20 cellular contexts compared by ENCODE assay signal in the genomic region with DNA sequence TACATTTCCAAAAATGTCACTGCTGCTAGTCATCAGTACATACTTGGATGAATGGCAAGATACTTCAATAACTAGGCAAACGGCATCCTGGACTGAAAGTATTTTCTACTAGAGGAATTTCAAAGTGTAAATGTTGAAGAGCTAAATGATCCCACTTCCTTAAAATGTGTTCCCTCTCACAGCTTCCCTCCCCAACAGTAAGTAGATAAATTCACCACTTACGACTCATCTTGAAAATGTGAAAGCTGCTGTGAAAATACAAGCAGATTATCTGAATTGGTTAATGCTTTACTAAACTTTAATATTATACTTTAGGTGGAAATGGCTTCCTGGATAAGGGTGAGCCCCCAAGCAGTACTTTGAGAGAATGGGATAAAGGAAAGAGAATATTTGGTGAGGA.
"Had no signal": no experiment of that assay in that cellular context is flagged by ENCODE, and none has a peak within 500 bp of the region (broad histone marks: within the 10 kb centered on the region; RNA-seq: fewer than 3 reads in every experiment).

No MANE protein-coding gene starts in this region.

- H3K4me1 Mint-ChIP-seq: activated CD4-positive, alpha-beta T cell treated with anti-CD3 and anti-CD28 coated beads, Interleukin-2, amount 10 ng/mL, durations not matched to agents 24 days and 14 days; memory B cell; natural killer cell; T-helper 17 cell had no signal

- H3K27me3 ChIP-seq: brain microvascular endothelial cell, gastroesophageal sphincter, neutrophil had no signal

- H3K4me3 Mint-ChIP-seq: activated CD4-positive, alpha-beta T cell treated with anti-CD3 and anti-CD28 coated beads, Interleukin-2, amount 10 ng/mL, durations not matched to agents 24 days and 14 days; activated naive CD8-positive, alpha-beta T cell; memory B cell; natural killer cell; T-helper 17 cell; WTC11 had no signal

- H3K4me3 ChIP-seq: gastroesophageal sphincter, left ventricle myocardium inferior, skin epidermis had no signal

- H3K27ac Mint-ChIP-seq: activated CD4-positive, alpha-beta T cell treated with anti-CD3 and anti-CD28 coated beads, Interleukin-2, amount 10 ng/mL, durations not matched to agents 24 days and 14 days; activated naive CD8-positive, alpha-beta T cell; memory B cell; natural killer cell; T-helper 17 cell; WTC11 had no signal

- H3K36me3 Mint-ChIP-seq: activated naive CD8-positive, alpha-beta T cell; memory B cell; natural killer cell; WTC11 had no signal

- H3K4me1 ChIP-seq: gastroesophageal sphincter, left ventricle myocardium inferior had no signal

- DNase-seq: activated CD4-positive, alpha-beta T cell treated with anti-CD3 and anti-CD28 coated beads, Interleukin-2, amount 10 ng/mL, durations not matched to agents 24 days and 14 days; activated CD8-positive, alpha-beta memory T cell treated with anti-CD3 and anti-CD28 coated beads, Interleukin-2, amount 50 U/mL, for 48 hours; activated gamma-delta T cell treated with Interleukin-2 at 50 U/mL for 16 hours; amniotic stem cell; brain microvascular endothelial cell; erythroblast; islet precursor cell; left ventricle myocardium inferior; natural killer cell; stimulated activated CD4-positive, alpha-beta T cell treated with anti-CD3 and anti-CD28 coated beads, Interleukin-15, amount 100 ng/mL, for 24 hours; stimulated activated CD4-positive, alpha-beta T cell treated with anti-CD3 and anti-CD28 coated beads, Interleukin-4, amount 100 ng/mL, for 1 hour; stimulated activated naive CD4-positive, alpha-beta T cell treated with Interleukin-2 at 50 U/mL for 16 hours; T-helper 17 cell; trophoblast cell had no signal

- H3K27ac ChIP-seq: brain microvascular endothelial cell, gastroesophageal sphincter, left ventricle myocardium inferior, neutrophil, skin epidermis had no signal

- H3K27me3 Mint-ChIP-seq: activated CD4-positive, alpha-beta T cell treated with anti-CD3 and anti-CD28 coated beads, Interleukin-2, amount 10 ng/mL, durations not matched to agents 24 days and 14 days; activated naive CD8-positive, alpha-beta T cell; memory B cell; T-helper 17 cell had no signal

- H3K36me3 ChIP-seq: brain microvascular endothelial cell, gastroesophageal sphincter, left ventricle myocardium inferior, neutrophil had no signal

- H3K9me3 ChIP-seq: gastroesophageal sphincter, left ventricle myocardium inferior, neutrophil had no signal
